ENCODE assay signal across 9 cellular contexts in genomic region chr12:103799504-103800251, GRCh38. TPM values are rescaled to one million over a fixed set of nuclear protein-coding genes. Genes with fewer than 3 reads are reported as not detected.
DNase-seq lines count a peak whose midpoint lies in the region; ATAC-seq and TF ChIP-seq lines count a peak whose summit lies in the region.
"Had no signal": no experiment of that assay in that cellular context is flagged by ENCODE, and none has a peak within 500 bp of the region (broad histone marks: within the 10 kb centered on the region; RNA-seq: fewer than 3 reads in every experiment).

No MANE protein-coding gene starts in this region.

- H3K36me3 Mint-ChIP-seq in endodermal cell (ENCODE audit: low read depth), result peaks cover 58% of the 10 kb centered on the region

- H3K27me3 Mint-ChIP-seq in endodermal cell (ENCODE audit: insufficient read depth), result no peaks in the 10 kb centered on the region
- H3K27me3 Mint-ChIP-seq: activated B cell treated with CpG ODN at 0.5 μM for 24 hours had no signal

- H3K4me3 Mint-ChIP-seq in endodermal cell, result no peak overlapping the region
- H3K4me3 Mint-ChIP-seq: activated B cell treated with CpG ODN at 0.5 μM for 24 hours had no signal

- H3K27ac ChIP-seq in endodermal cell (ENCODE audit: low read depth, low read length) (no peak overlapping the region), neutrophil (peak overlapping the region; percentile 95)

- H3K36me3 ChIP-seq in endodermal cell (ENCODE audit: control insufficient read depth, insufficient read depth, low read length) (peaks cover 75% of the 10 kb centered on the region), neutrophil (peaks cover 4% of the 10 kb centered on the region)

- H3K9me3 Mint-ChIP-seq in endodermal cell, result no peaks in the 10 kb centered on the region

- H3K9ac ChIP-seq in endodermal cell (ENCODE audit: extremely low read depth, low read length, poor library complexity, severe bottlenecking), result no peak overlapping the region

- H3K4me1 Mint-ChIP-seq in endodermal cell, result peaks cover 4% of the 10 kb centered on the region

- H3K4me3 ChIP-seq in endodermal cell (ENCODE audit: low read length) (no peak overlapping the region), neutrophil (ENCODE audit: low read depth in 1 of 2, low read length in 1 of 2) (peak overlapping the region; percentile 54 to 61)

- peak; percentile 91 for DNase-seq in GF-D8 (lab: John Stamatoyannopoulos, UW)
- peak; percentile 82 for DNase-seq in NCI-H510A (lab: John Stamatoyannopoulos, UW)
- peak; percentile 30 for DNase-seq in endodermal cell
- DNase-seq in ecto neural progenitor cell (ENCODE audit: low spot score), result no peak
- DNase-seq in GM19238 (ENCODE audit: insufficient read length, low spot score), result no peak
- no peak for DNase-seq in putamen (ENCODE audit: low spot score)
- DNase-seq: activated B cell treated with CpG ODN at 0.5 μM for 24 hours had no signal

- no peaks in the 10 kb centered on the region for H3K4me1 ChIP-seq in endodermal cell (ENCODE audit: control insufficient read depth, insufficient read depth, low read length)
- H3K4me1 ChIP-seq in neutrophil (ENCODE audit: control insufficient read depth in 1 of 2, insufficient read depth in 1 of 2, low read depth in 1 of 2, low read length in 1 of 2), result peaks cover 61 to 71% of the 10 kb centered on the region in 2 experiments

- TF ChIP-seq CTCF in endodermal cell (conservative IDR thresholded peaks at IDR 0.05) (no peak), neutrophil (IDR thresholded peaks at IDR 0.05) (no peak)

- H3K27me3 ChIP-seq in endodermal cell (ENCODE audit: control insufficient read depth, insufficient read depth, low read length, poor library complexity, severe bottlenecking) (no peaks in the 10 kb centered on the region), neutrophil (no peaks in the 10 kb centered on the region)

- WGBS in endodermal cell (ENCODE audit: insufficient coverage in 1 of 2, insufficient read length in 1 of 2), 2 experiments, result 94% methylated on average over 6 to 10 of the region's 10 CpGs

- ATAC-seq in HG02571 (IDR thresholded peaks at IDR 0.05; ENCODE audit: unreplicated experiment), result no peak

- no peak overlapping the region for H3K27ac Mint-ChIP-seq in endodermal cell
- H3K27ac Mint-ChIP-seq: activated B cell treated with CpG ODN at 0.5 μM for 24 hours had no signal

- H3K9me3 ChIP-seq in endodermal cell (ENCODE audit: control insufficient read depth, low read length) (no peaks in the 10 kb centered on the region), neutrophil (no peaks in the 10 kb centered on the region)

RNA-seq across cellular contexts. Expression of gene NT5DC3, which starts 41.4 kb away (rescaled TPM):
- 10 to 100 TPM; 24.2 to 28.3 TPM for total RNA-seq in endodermal cell
- 3.9 TPM for polyA plus RNA-seq in endodermal cell (2013, experiment 1 of 2)
- 3.7 TPM for polyA plus RNA-seq in endodermal cell (2013, experiment 2 of 2)

Comparison
In these comparisons a context has a peak if more than half of its experiments do, and no peak if none do; other contexts are left out.
1. DNase-seq: peak in GF-D8 (single experiment), NCI-H510A (single experiment) and endodermal cell (single experiment); none in ecto neural progenitor cell (single experiment), GM19238 (single experiment) and putamen (single experiment).